In the genomic region with DNA sequence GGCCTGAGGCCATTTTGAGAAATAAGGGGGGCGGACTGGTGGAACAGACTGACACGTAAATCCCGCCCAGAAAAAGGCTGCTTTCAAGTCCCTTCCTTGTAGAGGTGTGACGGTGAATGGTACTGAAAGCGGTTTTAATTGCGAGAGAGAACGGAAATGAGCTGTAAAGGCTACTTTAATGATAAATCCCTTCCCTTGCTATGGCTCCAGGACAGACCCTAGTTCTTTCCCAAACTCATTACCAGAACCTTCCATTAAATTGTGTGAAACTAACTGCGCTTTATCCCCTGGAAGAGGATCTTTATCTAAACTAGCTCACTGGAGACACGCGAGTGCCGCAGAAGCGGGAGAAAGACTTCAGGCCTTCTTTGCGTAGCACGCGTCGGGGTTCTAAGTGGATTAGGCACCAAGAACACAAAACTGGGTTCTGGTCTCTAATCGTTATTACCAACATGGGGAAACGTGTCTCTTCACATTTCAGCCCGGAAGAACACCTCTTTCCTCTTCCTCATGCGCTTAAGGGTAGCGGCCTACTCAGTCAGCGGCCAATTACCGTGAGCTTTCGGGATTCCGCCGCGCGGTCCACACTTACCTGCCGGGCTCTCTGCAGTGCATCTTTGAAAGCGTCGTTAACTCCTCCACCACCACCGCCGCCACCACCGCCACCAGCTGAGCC, we compare ENCODE assay signal across 8 cellular contexts. TPM values are rescaled to one million over a fixed set of nuclear protein-coding genes. Genes with fewer than 3 reads are reported as not detected.
DNase-seq lines count a peak whose midpoint lies in the region; ATAC-seq lines count a peak whose summit lies in the region.

No MANE protein-coding gene starts in this region.

- no peak overlapping the region for H3K27ac Mint-ChIP-seq in activated CD4-positive, alpha-beta T cell treated with anti-CD3 and anti-CD28 coated beads, Interleukin-2, amount 10 ng/mL, durations not matched to agents 24 days and 14 days

- H3K4me1 Mint-ChIP-seq in activated CD4-positive, alpha-beta T cell treated with anti-CD3 and anti-CD28 coated beads, Interleukin-2, amount 10 ng/mL, durations not matched to agents 24 days and 14 days: peaks cover 35% of the 10 kb centered on the region

- DNase-seq in NCI-H524 (lab: John Stamatoyannopoulos, UW) (peak; percentile 71 to 76), medulla oblongata (ENCODE audit: extremely low spot score) (peak; percentile 87)
- DNase-seq in activated CD4-positive, alpha-beta T cell treated with anti-CD3 and anti-CD28 coated beads, Interleukin-2, amount 10 ng/mL, durations not matched to agents 24 days and 14 days: peak; percentile 94
- peak; percentile 66 for DNase-seq in stimulated activated CD8-positive, alpha-beta memory T cell treated with anti-CD3 and anti-CD28 coated beads, Interleukin-12 subunit alpha, Interleukin-12 subunit beta, amount 100 ng/mL, for 1 hour (ENCODE audit: low read depth)

- ATAC-seq in GM19328 (IDR thresholded peaks at IDR 0.05; ENCODE audit: unreplicated experiment): peak; percentile 54
- peak; percentile 74 for ATAC-seq in HG03457 (IDR thresholded peaks at IDR 0.05; ENCODE audit: unreplicated experiment)

- no peaks in the 10 kb centered on the region for H3K9me3 ChIP-seq in BLaER1
- no peaks in the 10 kb centered on the region for H3K9me3 ChIP-seq in duodenal mucosa (ENCODE audit: control insufficient read depth in 1 of 2, low read length in 2 of 2)

- intact Hi-C loops in activated CD4-positive, alpha-beta T cell treated with anti-CD3 and anti-CD28 coated beads, Interleukin-2, amount 10 ng/mL, durations not matched to agents 24 days and 14 days (cut with micrococcal nuclease): loop anchor here (1.0 to 10.0 kb wide), 5 partner anchors 16 to 674 kb away; a partner anchor contains a TSS

- peaks cover 47% of the 10 kb centered on the region for H4K20me1 ChIP-seq in BLaER1

- H3K4me2 ChIP-seq in BLaER1: peak overlapping the region; percentile 89

- H3K36me3 ChIP-seq in BLaER1: peaks cover 41% of the 10 kb centered on the region
- peaks cover 0 to 1% of the 10 kb centered on the region in 2 donors for H3K36me3 ChIP-seq in duodenal mucosa (ENCODE audit: control insufficient read depth in 1 of 2, insufficient read depth in 2 of 2, low read length in 2 of 2)

- H3K27me3 Mint-ChIP-seq in activated CD4-positive, alpha-beta T cell treated with anti-CD3 and anti-CD28 coated beads, Interleukin-2, amount 10 ng/mL, durations not matched to agents 24 days and 14 days: no peaks in the 10 kb centered on the region

- H3K9me3 Mint-ChIP-seq in activated CD4-positive, alpha-beta T cell treated with anti-CD3 and anti-CD28 coated beads, Interleukin-2, amount 10 ng/mL, durations not matched to agents 24 days and 14 days: no peaks in the 10 kb centered on the region

- H3K27ac ChIP-seq in BLaER1 (peak overlapping the region; percentile 99), duodenal mucosa (ENCODE audit: low read depth, low read length) (peak overlapping the region; percentile 98)

- H3K27me3 ChIP-seq in BLaER1 (no peaks in the 10 kb centered on the region), duodenal mucosa (ENCODE audit: control insufficient read depth in 1 of 2, insufficient read depth in 2 of 2, low read length in 2 of 2) (no peaks in the 10 kb centered on the region)

- H3K4me1 ChIP-seq in BLaER1 (peaks cover 49% of the 10 kb centered on the region), duodenal mucosa (ENCODE audit: control insufficient read depth in 1 of 2, insufficient read depth in 2 of 2, low read length in 2 of 2) (peaks cover 27 to 35% of the 10 kb centered on the region in 2 donors)

- peaks cover 29% of the 10 kb centered on the region for H3K36me3 Mint-ChIP-seq in activated CD4-positive, alpha-beta T cell treated with anti-CD3 and anti-CD28 coated beads, Interleukin-2, amount 10 ng/mL, durations not matched to agents 24 days and 14 days (ENCODE audit: low read depth)

- H3K9ac ChIP-seq in BLaER1 (peak overlapping the region; percentile 99), duodenal mucosa (ENCODE audit: low read depth in 1 of 2, low read length in 2 of 2) (peak overlapping the region; percentile 97 to 100)

- H3K4me3 Mint-ChIP-seq in activated CD4-positive, alpha-beta T cell treated with anti-CD3 and anti-CD28 coated beads, Interleukin-2, amount 10 ng/mL, durations not matched to agents 24 days and 14 days: no peak overlapping the region

- peak overlapping the region; percentile 81 for H3K4me3 ChIP-seq in BLaER1
- peak overlapping the region; percentile 94 to 99 for H3K4me3 ChIP-seq in duodenal mucosa (ENCODE audit: low read depth in 1 of 2, low read length in 2 of 2)

RNA-seq across cellular contexts. Expression of a gene that starts 0.4 kb away (rescaled TPM):
- 278 and 284 TPM in 2 replicates for total RNA-seq in activated CD4-positive, alpha-beta T cell treated with anti-CD3 and anti-CD28 coated beads, Interleukin-2, amount 10 ng/mL, durations not matched to agents 24 days and 14 days

RNA-seq across cellular contexts. Expression of a gene that starts 26.3 kb away (rescaled TPM):
- total RNA-seq in activated CD4-positive, alpha-beta T cell treated with anti-CD3 and anti-CD28 coated beads, Interleukin-2, amount 10 ng/mL, durations not matched to agents 24 days and 14 days: 10.3 and 11.0 TPM in 2 replicates

Comparison
In these comparisons a context has a peak if more than half of its experiments do, and no peak if none do; other contexts are left out.
1. Peak in every context shown above with its lines: DNase-seq, ATAC-seq, H3K4me3 ChIP-seq and H3K27ac ChIP-seq.